8 cellular contexts compared by ENCODE assay signal in genomic region chr11:63683133-63683991, GRCh38. TPM values are rescaled to one million over a fixed set of nuclear protein-coding genes. Genes with fewer than 3 reads are reported as not detected.
DNase-seq lines count a peak whose midpoint lies in the region; ATAC-seq, FAIRE-seq and TF ChIP-seq lines count a peak whose summit lies in the region.

No MANE protein-coding gene starts in this region.

- ATAC-seq in activated T-helper 17 cell treated with anti-CD3 and anti-CD28 coated beads, Interleukin-2, amount 50 U/mL, for 72 hours (replicated peaks): no peak
- ATAC-seq in upper lobe of left lung (ENCODE audit: low FRiP score in 2 of 2) (no peak), HG02938 (IDR thresholded peaks at IDR 0.05; ENCODE audit: unreplicated experiment) (no peak)

- H3K4me3 Mint-ChIP-seq in H9: peak overlapping the region; percentile 80 to 96
- H3K4me3 Mint-ChIP-seq in activated T-helper 17 cell treated with anti-CD3 and anti-CD28 coated beads, Interleukin-2, amount 50 U/mL, for 72 hours: peak overlapping the region; percentile 93

- H3K4me1 ChIP-seq in H9 (ENCODE audit: insufficient read depth, low read length) (peaks cover 3% of the 10 kb centered on the region; the same call in 1 of the 2 replicates), keratinocyte (ENCODE audit: control insufficient read depth, extremely low read depth, insufficient read depth, low read length) (peaks cover 28% of the 10 kb centered on the region), upper lobe of left lung (peaks cover 17 to 26% (median 25%) of the 10 kb centered on the region in 4 donors)

- no peak for FAIRE-seq in keratinocyte (lab: Jason Lieb, UNC)

- H2BK5ac ChIP-seq in H9 (ENCODE audit: insufficient read length, low read length): no peak overlapping the region

- H3K27me3 Mint-ChIP-seq in H9 (ENCODE audit: low read depth): no peaks in the 10 kb centered on the region; the same call in 1 of the 2 replicates
- no peaks in the 10 kb centered on the region for H3K27me3 Mint-ChIP-seq in activated T-helper 17 cell treated with anti-CD3 and anti-CD28 coated beads, Interleukin-2, amount 50 U/mL, for 72 hours

- DNase-seq in H9 (no peak), keratinocyte (ENCODE audit: low read depth, low spot score) (no peak), upper lobe of left lung (no peak), DMS153 treated with DMSO at 0.1 percent for 48 hours (lab: John Stamatoyannopoulos, UW; ENCODE audit: unreplicated experiment) (no peak)
- DNase-seq in activated naive CD4-positive, alpha-beta T cell (lab: John Stamatoyannopoulos, UW): no peak

- no peak overlapping the region for H3K18ac ChIP-seq in H9 (ENCODE audit: insufficient read length, low read depth, low read length)

- H3K27ac ChIP-seq in 22Rv1: peak overlapping the region; percentile 96; the same call in 1 of the 2 replicates
- no peak overlapping the region for H3K27ac ChIP-seq in H9 (ENCODE audit: insufficient read length, low read depth, low read length)
- H3K27ac ChIP-seq in keratinocyte (ENCODE audit: control insufficient read depth, insufficient read depth, low read length): peak overlapping the region; percentile 70
- peak overlapping the region; percentile 15 to 100 (median 96) for H3K27ac ChIP-seq in upper lobe of left lung

- peak overlapping the region; percentile 93 for H3K4me2 ChIP-seq in H9 (ENCODE audit: insufficient read depth, insufficient read length, low read length)
- peak overlapping the region; percentile 93 for H3K4me2 ChIP-seq in keratinocyte (ENCODE audit: control insufficient read depth, extremely low read depth, insufficient read depth, low read depth, low read length)

- H2BK15ac ChIP-seq in H9 (ENCODE audit: low read depth, low read length): no peak overlapping the region

- no peak overlapping the region for H2AK5ac ChIP-seq in H9 (ENCODE audit: insufficient read length, low read length)

- TF ChIP-seq CTCF in 22Rv1 (IDR thresholded peaks at IDR 0.05): no peak
- TF ChIP-seq CTCF in H9 (conservative IDR thresholded peaks at IDR 0.05): no peak
- no peak for TF ChIP-seq CTCF in keratinocyte (optimal IDR thresholded peaks at IDR 0.05 in 1 of 3, IDR thresholded peaks at IDR 0.05 in 1 of 3, conservative IDR thresholded peaks at IDR 0.05 in 1 of 3; ENCODE audit: extremely low read depth in 1 of 3, insufficient read depth in 2 of 3, low read length in 3 of 3)
- TF ChIP-seq CTCF in upper lobe of left lung (IDR thresholded peaks at IDR 0.05): no peak

- H3K36me3 Mint-ChIP-seq in H9 (ENCODE audit: insufficient read depth in 1 of 3, low read depth in 3 of 3): peaks cover 0 to 4% (median 0%) of the 10 kb centered on the region in 3 experiments; a peak in 4 of 7 replicates
- H3K36me3 Mint-ChIP-seq in activated T-helper 17 cell treated with anti-CD3 and anti-CD28 coated beads, Interleukin-2, amount 50 U/mL, for 72 hours (ENCODE audit: low read depth): peaks cover 12% of the 10 kb centered on the region

- no peak overlapping the region for H2BK120ac ChIP-seq in H9 (ENCODE audit: low read depth, low read length, poor library complexity, severe bottlenecking)

- no peak overlapping the region for H3K56ac ChIP-seq in H9 (ENCODE audit: insufficient read length, low read depth, low read length)

- no peak overlapping the region for H3K14ac ChIP-seq in H9 (ENCODE audit: insufficient read depth, low read length)

- peak overlapping the region in 2 of 3 experiments; percentile 95 to 98 for H3K4me3 ChIP-seq in keratinocyte (ENCODE audit: control insufficient read depth in 2 of 3, extremely low read depth in 1 of 3, insufficient read depth in 2 of 3, low read depth in 1 of 3, low read length in 3 of 3)
- H3K4me3 ChIP-seq in upper lobe of left lung: peak overlapping the region in 3 of 4 donors; percentile 70 to 89 (median 85)

- H3K4ac ChIP-seq in H9 (ENCODE audit: low read depth, low read length): no peak overlapping the region

- no peaks in the 10 kb centered on the region for H3K9me3 Mint-ChIP-seq in H9
- H3K9me3 Mint-ChIP-seq in activated T-helper 17 cell treated with anti-CD3 and anti-CD28 coated beads, Interleukin-2, amount 50 U/mL, for 72 hours: no peaks in the 10 kb centered on the region

- no peak overlapping the region for H4K5ac ChIP-seq in H9 (ENCODE audit: insufficient read length, low read depth, low read length)

- no peak overlapping the region for H4K91ac ChIP-seq in H9 (ENCODE audit: insufficient read length, low read depth, low read length)

- H3K9me3 ChIP-seq in H9 (ENCODE audit: control insufficient read depth, low read depth, low read length) (no peaks in the 10 kb centered on the region), keratinocyte (ENCODE audit: control insufficient read depth, low read depth, low read length) (no peaks in the 10 kb centered on the region), upper lobe of left lung (no peaks in the 10 kb centered on the region)

- H3K27ac Mint-ChIP-seq in H9: peak overlapping the region in 2 of 3 experiments; percentile 85 to 94; a peak in 5 of 7 replicates
- no peak overlapping the region for H3K27ac Mint-ChIP-seq in activated T-helper 17 cell treated with anti-CD3 and anti-CD28 coated beads, Interleukin-2, amount 50 U/mL, for 72 hours

- peaks cover 3% of the 10 kb centered on the region for H3K79me1 ChIP-seq in H9 (ENCODE audit: insufficient read depth, low read depth, low read length, poor library complexity, severe bottlenecking)

- no peak for TF ChIP-seq POLR2A in upper lobe of left lung (IDR thresholded peaks at IDR 0.05)

- WGBS in H9 (ENCODE audit: extremely low coverage, insufficient read length, low lambda C conversion rate): 100% methylated on average over 2 of the region's 8 CpGs
- WGBS in upper lobe of left lung, 2 donors: 81 to 85% methylated on average over 8 of the region's 8 CpGs

- no peak for TF ChIP-seq EP300 in upper lobe of left lung (IDR thresholded peaks at IDR 0.05)

- no peak overlapping the region for H2BK20ac ChIP-seq in H9 (ENCODE audit: low read depth, low read length, poor library complexity, severe bottlenecking)

- H3K36me3 ChIP-seq in keratinocyte (ENCODE audit: control insufficient read depth in 2 of 2, extremely low read depth in 1 of 2, insufficient read depth in 2 of 2, low read length in 2 of 2) (no peaks in the 10 kb centered on the region), upper lobe of left lung (no peaks in the 10 kb centered on the region)

- H3K27me3 ChIP-seq in H9 (ENCODE audit: insufficient read depth, low read length) (no peaks in the 10 kb centered on the region), keratinocyte (ENCODE audit: control insufficient read depth, extremely low read depth, insufficient read depth, low read length) (no peaks in the 10 kb centered on the region), upper lobe of left lung (no peaks in the 10 kb centered on the region)

- dilution Hi-C loops in keratinocyte (cut with MboI; ENCODE audit: extremely low pct_ligation_motif_present, low sequenced_read_pairs): no loop called here

- no peak overlapping the region for H3K23ac ChIP-seq in H9 (ENCODE audit: insufficient read length, low read depth, low read length)

- H3K23me2 ChIP-seq in H9 (ENCODE audit: insufficient read length, low read depth, low read length, poor library complexity, severe bottlenecking): peaks cover 12% of the 10 kb centered on the region

- no peak overlapping the region for H3T11ph ChIP-seq in H9 (ENCODE audit: low read length)

- H2AFZ ChIP-seq in H9 (ENCODE audit: low read length) (no peak overlapping the region), keratinocyte (ENCODE audit: control insufficient read depth, low read length) (no peak overlapping the region)

- no peak overlapping the region for H4K8ac ChIP-seq in H9 (replicated peaks; ENCODE audit: insufficient read length, low read depth, low read length)

- H3K9ac ChIP-seq in H9 (ENCODE audit: extremely low read depth, insufficient read length, low read length): peak overlapping the region; percentile 72
- peak overlapping the region; percentile 78 for H3K9ac ChIP-seq in keratinocyte (ENCODE audit: control insufficient read depth, extremely low read depth, insufficient read depth, low read length)

- H3K9me1 ChIP-seq in keratinocyte (ENCODE audit: control insufficient read depth, extremely low read depth, insufficient read depth, low read length): no peaks in the 10 kb centered on the region

- H3K79me2 ChIP-seq in H9 (ENCODE audit: insufficient read depth, low read length) (peaks cover 32% of the 10 kb centered on the region; the same call in 1 of the 2 replicates), keratinocyte (ENCODE audit: control insufficient read depth, insufficient read depth, low read length) (peaks cover 53% of the 10 kb centered on the region)

- no peak overlapping the region for H2BK12ac ChIP-seq in H9 (ENCODE audit: insufficient read length, low read depth, low read length)

- H3K4me1 Mint-ChIP-seq in H9: peaks cover 31 to 41% of the 10 kb centered on the region in 2 experiments
- H3K4me1 Mint-ChIP-seq in activated T-helper 17 cell treated with anti-CD3 and anti-CD28 coated beads, Interleukin-2, amount 50 U/mL, for 72 hours: peaks cover 23% of the 10 kb centered on the region

- H4K20me1 ChIP-seq in H9 (ENCODE audit: control insufficient read depth, insufficient read depth, insufficient read length): no peaks in the 10 kb centered on the region
- peaks cover 5% of the 10 kb centered on the region for H4K20me1 ChIP-seq in keratinocyte (ENCODE audit: control insufficient read depth, extremely low read depth, insufficient read depth, low read length)

RNA-seq across cellular contexts. Expression of gene RTN3, which starts 2.1 kb away (rescaled TPM):
- total RNA-seq in H9 (2021) (173 TPM in 2 replicates), upper lobe of left lung (100 to 1,000 TPM in 4 of 6 donors, 10 to 100 TPM in 2; 41.9 to 153 (median 113) TPM)
- 10 to 100 TPM; 53.2 to 59.3 TPM for total RNA-seq in activated T-helper 17 cell treated with anti-CD3 and anti-CD28 coated beads, Interleukin-2, amount 50 U/mL, for 72 hours
- polyA plus RNA-seq in keratinocyte: 29.3 to 53.2 TPM (median 50.8 TPM) in 3 replicates
- polyA plus RNA-seq in keratinocyte (2011; ENCODE audit: low read depth): 109 TPM
- 30.2 and 53.5 TPM in 2 replicates for polyA plus RNA-seq in keratinocyte (2011; cell fraction: cytosol; rRNA removed)
- polyA plus RNA-seq in keratinocyte (2011; cell fraction: nucleus; rRNA removed): 50.0 and 61.7 TPM in 2 replicates
- polyA plus RNA-seq in keratinocyte (2012; ENCODE audit: low replicate concordance): 47.5 and 98.5 TPM in 2 replicates
- polyA minus RNA-seq in keratinocyte: 37.0 to 73.7 TPM (median 51.9 TPM) in 3 replicates
- polyA minus RNA-seq in keratinocyte (2011; cell fraction: cytosol; rRNA and poly(A)+ RNA removed): 49.3 TPM
- polyA minus RNA-seq in keratinocyte (2011; cell fraction: nucleus; rRNA and poly(A)+ RNA removed): 35.7 and 45.8 TPM in 2 replicates

RNA-seq across cellular contexts. Expression of gene ATL3, which starts 12.2 kb away (rescaled TPM):
- total RNA-seq in H9 (2021) (24.0 and 25.4 TPM in 2 replicates), upper lobe of left lung (10 to 100 TPM; 16.8 to 75.1 (median 61.2) TPM)
- 10 to 100 TPM; 31.1 to 33.3 TPM for total RNA-seq in activated T-helper 17 cell treated with anti-CD3 and anti-CD28 coated beads, Interleukin-2, amount 50 U/mL, for 72 hours
- 24.8 to 47.4 TPM (median 36.5 TPM) in 3 replicates for polyA plus RNA-seq in keratinocyte
- 20.9 TPM for polyA plus RNA-seq in keratinocyte (2011; ENCODE audit: low read depth)
- 18.5 and 38.3 TPM in 2 replicates for polyA plus RNA-seq in keratinocyte (2011; cell fraction: cytosol; rRNA removed)
- 40.1 and 46.8 TPM in 2 replicates for polyA plus RNA-seq in keratinocyte (2011; cell fraction: nucleus; rRNA removed)
- polyA plus RNA-seq in keratinocyte (2012; ENCODE audit: low replicate concordance): 17.3 and 30.9 TPM in 2 replicates
- polyA minus RNA-seq in keratinocyte: 32.8 to 79.4 TPM (median 61.4 TPM) in 3 replicates
- polyA minus RNA-seq in keratinocyte (2011; cell fraction: cytosol; rRNA and poly(A)+ RNA removed): 50.6 TPM
- polyA minus RNA-seq in keratinocyte (2011; cell fraction: nucleus; rRNA and poly(A)+ RNA removed): 47.5 and 92.7 TPM in 2 replicates
